ENCODE assay signal across 8 cellular contexts in genomic region chr4:108466936-108467902, GRCh38.
A peak's percentile ranks its signal among the peaks of the same experiment; 100 is the strongest.
DNase-seq lines count a peak whose midpoint lies in the region; FAIRE-seq and TF ChIP-seq lines count a peak whose summit lies in the region.

No MANE protein-coding gene starts in this region.

- no peak for TF ChIP-seq CTCF in mesothelial cell of epicardium (IDR thresholded peaks at IDR 0.05; ENCODE audit: unreplicated experiment)

- FAIRE-seq in urothelium cell line (lab: Jason Lieb, UNC): no peak

- H3K27ac Mint-ChIP-seq in mesothelial cell of epicardium: no peak overlapping the region

- DNase-seq in NCI-H1417 (lab: John Stamatoyannopoulos, UW) (peak in 2 of 3 experiments; percentile 20 to 23), NCI-H1417 treated with DMSO at 0.1 percent for 48 hours (lab: John Stamatoyannopoulos, UW) (no peak), HCEC 1CT (peak; percentile 73), MG63 (peak; percentile 34), urothelium cell line (ENCODE audit: low spot score) (peak; percentile 74), mesothelial cell of epicardium (ENCODE audit: low spot score in 2 of 2, unreplicated experiment in 2 of 2) (no peak), SIG-M5 treated with dmso at 0.1 percent for 504 hours (lab: John Stamatoyannopoulos, UW; ENCODE audit: unreplicated experiment) (no peak)
- peak; percentile 15 for DNase-seq in central memory CD4-positive, alpha-beta T cell

- H3K27me3 Mint-ChIP-seq in mesothelial cell of epicardium (ENCODE audit: low read depth): no peaks in the 10 kb centered on the region

- H3K4me1 Mint-ChIP-seq in mesothelial cell of epicardium: peaks cover 18% of the 10 kb centered on the region

- no peak overlapping the region for H3K4me3 Mint-ChIP-seq in mesothelial cell of epicardium

- H3K36me3 Mint-ChIP-seq in mesothelial cell of epicardium: no peaks in the 10 kb centered on the region

- H3K4me3 ChIP-seq in MG63: no peak overlapping the region

- peaks cover 5% of the 10 kb centered on the region for H3K9me3 Mint-ChIP-seq in mesothelial cell of epicardium

- H3K36me3 ChIP-seq in MG63: no peaks in the 10 kb centered on the region

- no peaks in the 10 kb centered on the region for H3K9me3 ChIP-seq in MG63

- H3K27me3 ChIP-seq in MG63: no peaks in the 10 kb centered on the region

Comparison
In these comparisons a context has a peak if more than half of its experiments do, and no peak if none do; other contexts are left out.
1. DNase-seq: peak in NCI-H1417 (2 of 3), HCEC 1CT (single experiment), MG63 (single experiment), central memory CD4-positive, alpha-beta T cell (single experiment) and urothelium cell line (single experiment); none in NCI-H1417 treated with DMSO at 0.1 percent for 48 hours (single experiment), mesothelial cell of epicardium (0 of 2) and SIG-M5 treated with dmso at 0.1 percent for 504 hours (single experiment).